8 cellular contexts compared by ENCODE assay signal in the genomic region with DNA sequence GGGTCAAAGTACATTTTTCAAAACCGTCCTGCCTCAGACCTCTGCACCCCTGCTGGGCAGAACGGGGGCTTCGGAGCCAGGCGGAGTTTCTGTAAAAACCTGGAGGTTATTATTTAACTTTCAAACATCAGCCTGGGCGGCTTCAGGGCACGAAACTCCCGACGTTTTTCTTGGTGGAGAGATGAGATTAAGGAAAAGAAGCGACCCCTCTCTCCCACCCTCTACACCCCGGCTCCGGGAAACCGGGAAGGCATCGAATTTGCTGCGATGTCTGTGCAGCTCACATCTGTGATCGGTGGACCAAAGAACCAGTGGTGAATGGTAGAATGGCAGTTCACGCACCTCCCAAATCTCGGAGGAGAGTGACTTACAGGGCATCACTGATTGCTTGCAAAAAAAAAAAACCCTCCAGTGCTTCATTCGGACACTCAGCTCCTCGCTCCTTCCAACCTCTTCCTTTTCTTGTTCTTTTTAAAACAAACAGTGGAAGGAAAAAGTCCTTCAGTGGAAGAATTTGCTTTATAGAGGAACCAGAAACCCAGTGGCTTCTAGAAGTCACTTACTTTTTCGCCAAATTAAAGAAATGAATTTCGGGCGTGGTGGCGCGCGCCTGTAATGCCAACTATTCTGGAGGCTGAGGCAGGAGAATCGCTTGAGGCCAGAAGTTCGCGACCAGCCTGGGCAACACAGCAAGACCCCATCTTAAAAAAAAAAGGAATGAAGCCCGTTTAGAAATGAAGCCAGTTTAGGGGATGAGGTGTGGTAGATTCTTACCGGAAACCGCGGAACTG. TPM values are rescaled to one million over a fixed set of nuclear protein-coding genes. Genes with fewer than 3 reads are reported as not detected.
DNase-seq lines count a peak whose midpoint lies in the region; ATAC-seq and TF ChIP-seq lines count a peak whose summit lies in the region.

No MANE protein-coding gene starts in this region.

- peak; percentile 26 for DNase-seq in NCI-H1694 treated with DMSO at 0.1 percent for 48 hours (lab: John Stamatoyannopoulos, UW)
- DNase-seq in NCI-H1694 (lab: John Stamatoyannopoulos, UW): no peak
- peak; percentile 37 for DNase-seq in NOMO-1 treated with DMSO at 0.1 percent for 48 hours (lab: John Stamatoyannopoulos, UW; ENCODE audit: unreplicated experiment)
- no peak for DNase-seq in hepatocyte (ENCODE audit: low spot score)
- peak; percentile 39 for DNase-seq in renal cortical epithelial cell (ENCODE audit: low read depth)

- peak overlapping the region; percentile 94 for H2AFZ ChIP-seq in hepatocyte

- no peaks in the 10 kb centered on the region for H3K9me2 ChIP-seq in hepatocyte (replicated peaks; ENCODE audit: insufficient read depth)

- peak overlapping the region; percentile 74 for H3K4me2 ChIP-seq in hepatocyte

- no peaks in the 10 kb centered on the region for H3K36me3 ChIP-seq in hepatocyte (replicated peaks; ENCODE audit: insufficient read depth, low read depth)

- H3K27ac ChIP-seq in angular gyrus (ENCODE audit: low read depth, low read length) (peak overlapping the region; percentile 86), hepatocyte (peak overlapping the region; percentile 97)

- 35% methylated on average over 32 of the region's 32 CpGs for WGBS in hepatocyte (ENCODE audit: low lambda C conversion rate, missing lambda C conversion rate)

- H3K79me2 ChIP-seq in hepatocyte: peaks cover 50% of the 10 kb centered on the region

- H3K9me3 ChIP-seq in hepatocyte (ENCODE audit: low read depth): no peaks in the 10 kb centered on the region

- peak; percentile 14 for ATAC-seq in HG02623 (IDR thresholded peaks at IDR 0.05; ENCODE audit: unreplicated experiment)
- no peak for ATAC-seq in GM21737 (IDR thresholded peaks at IDR 0.05; ENCODE audit: unreplicated experiment)

- H3K4me1 ChIP-seq in hepatocyte (ENCODE audit: insufficient read depth): peaks cover 21% of the 10 kb centered on the region

- no peaks in the 10 kb centered on the region for H4K20me1 ChIP-seq in hepatocyte (ENCODE audit: insufficient read depth, poor library complexity, severe bottlenecking)

- no peaks in the 10 kb centered on the region for H3K27me3 ChIP-seq in hepatocyte

- TF ChIP-seq CTCF in hepatocyte (IDR thresholded peaks at IDR 0.05; ENCODE audit: poor library complexity): peak; percentile 4

- H3K4me3 ChIP-seq in hepatocyte: peak overlapping the region; percentile 44

RNA-seq across cellular contexts. Expression of a gene that starts 0.9 kb away (rescaled TPM):
- total RNA-seq in hepatocyte (18.5 and 21.5 TPM in 2 replicates), renal cortical epithelial cell (9.0 and 29.0 TPM in 2 replicates)
- 19.1 and 22.1 TPM in 2 replicates for polyA plus RNA-seq in hepatocyte

RNA-seq across cellular contexts. Expression of a gene that starts 41.6 kb away (rescaled TPM):
- 17.1 and 26.0 TPM in 2 replicates for total RNA-seq in hepatocyte
- polyA plus RNA-seq in hepatocyte: 13.2 and 14.7 TPM in 2 replicates
- 37.5 and 38.2 TPM in 2 replicates for total RNA-seq in renal cortical epithelial cell

Comparison
In these comparisons a context has a peak if more than half of its experiments do, and no peak if none do; other contexts are left out.
1. DNase-seq: peak in NCI-H1694 treated with DMSO at 0.1 percent for 48 hours (single experiment), NOMO-1 treated with DMSO at 0.1 percent for 48 hours (single experiment) and renal cortical epithelial cell (single experiment); none in NCI-H1694 (single experiment) and hepatocyte (single experiment).